Comparison of ENCODE assay signal across 8 cellular contexts in the genomic region with DNA sequence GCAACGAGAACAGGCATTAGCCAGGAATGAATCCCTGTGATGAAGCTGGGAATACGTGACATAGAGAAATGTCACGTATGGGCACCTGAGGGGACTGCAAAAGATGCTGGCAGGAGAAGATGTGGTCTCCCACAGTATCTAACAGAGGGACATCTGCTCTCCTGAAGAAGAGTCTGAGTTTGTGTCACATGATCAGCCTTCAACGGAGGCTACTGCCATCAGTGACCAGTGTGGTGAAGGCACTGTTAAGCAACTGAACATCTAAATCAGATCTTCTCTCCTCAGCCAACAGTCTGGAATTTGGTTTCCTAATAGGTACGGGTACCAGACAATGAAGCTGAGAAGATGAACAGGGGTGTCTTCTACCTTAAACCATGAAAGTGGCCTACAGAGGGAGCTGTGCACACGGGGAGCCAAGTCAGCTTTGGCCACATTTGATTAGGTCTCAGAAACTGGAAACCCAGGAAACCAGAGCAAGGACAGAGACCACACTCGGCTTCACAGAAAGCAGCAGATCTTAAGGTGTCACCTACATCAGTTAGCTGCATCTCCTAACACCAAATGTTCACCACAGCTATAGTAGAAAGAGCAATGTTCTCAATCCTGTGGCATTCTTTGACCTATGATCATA. TPM values are rescaled to one million over a fixed set of nuclear protein-coding genes. Genes with fewer than 3 reads are reported as not detected.
DNase-seq lines count a peak whose midpoint lies in the region; ATAC-seq lines count a peak whose summit lies in the region.

No MANE protein-coding gene starts in this region.

- H2AK5ac ChIP-seq in neuronal stem cell (ENCODE audit: low read depth, low read length), result no peak overlapping the region

- peaks cover 55% of the 10 kb centered on the region for H3K36me3 Mint-ChIP-seq in activated CD4-positive, alpha-beta T cell treated with anti-CD3 and anti-CD28 coated beads, Interleukin-2, amount 10 ng/mL, durations not matched to agents 24 days and 14 days (ENCODE audit: low read depth)
- H3K36me3 Mint-ChIP-seq in effector memory CD8-positive, alpha-beta T cell (ENCODE audit: insufficient read depth), result peaks cover 35% of the 10 kb centered on the region

- no peak overlapping the region for H2BK12ac ChIP-seq in neuronal stem cell (ENCODE audit: low read length)

- H3K4me3 Mint-ChIP-seq in activated CD4-positive, alpha-beta T cell treated with anti-CD3 and anti-CD28 coated beads, Interleukin-2, amount 10 ng/mL, durations not matched to agents 24 days and 14 days, result peak overlapping the region; percentile 13
- H3K4me3 Mint-ChIP-seq in effector memory CD8-positive, alpha-beta T cell, result peak overlapping the region in 1 of 2 donors; percentile 25

- no peaks in the 10 kb centered on the region for H3K27me3 ChIP-seq in neuronal stem cell (ENCODE audit: control insufficient read depth in 3 of 3, insufficient read depth in 3 of 3, low read depth in 1 of 3, low read length in 3 of 3)

- H3K27me3 Mint-ChIP-seq in activated CD4-positive, alpha-beta T cell treated with anti-CD3 and anti-CD28 coated beads, Interleukin-2, amount 10 ng/mL, durations not matched to agents 24 days and 14 days, result no peaks in the 10 kb centered on the region
- no peaks in the 10 kb centered on the region for H3K27me3 Mint-ChIP-seq in effector memory CD8-positive, alpha-beta T cell

- no peaks in the 10 kb centered on the region for H3K9me3 Mint-ChIP-seq in activated CD4-positive, alpha-beta T cell treated with anti-CD3 and anti-CD28 coated beads, Interleukin-2, amount 10 ng/mL, durations not matched to agents 24 days and 14 days
- no peaks in the 10 kb centered on the region for H3K9me3 Mint-ChIP-seq in effector memory CD8-positive, alpha-beta T cell

- peak; percentile 36 for DNase-seq in AG08395 (ENCODE audit: low spot score)
- DNase-seq in activated CD4-positive, alpha-beta T cell treated with anti-CD3 and anti-CD28 coated beads, Interleukin-2, amount 10 ng/mL, durations not matched to agents 24 days and 14 days, result peak; percentile 92
- peak; percentile 68 to 76 (median 73) for DNase-seq in effector memory CD8-positive, alpha-beta T cell
- DNase-seq in neuronal stem cell (ENCODE audit: low spot score), result peak; percentile 8
- no peak for DNase-seq in NCI-H774 (lab: John Stamatoyannopoulos, UW)

- no peak overlapping the region for H3K9ac ChIP-seq in neuronal stem cell (ENCODE audit: low read depth, low read length, poor library complexity)

- peak overlapping the region; percentile 61 for H3K27ac Mint-ChIP-seq in activated CD4-positive, alpha-beta T cell treated with anti-CD3 and anti-CD28 coated beads, Interleukin-2, amount 10 ng/mL, durations not matched to agents 24 days and 14 days
- H3K27ac Mint-ChIP-seq in effector memory CD8-positive, alpha-beta T cell, result peak overlapping the region; percentile 0 to 83

- no peak overlapping the region for H3K4ac ChIP-seq in neuronal stem cell (ENCODE audit: low read length)

- no peak overlapping the region for H3K4me3 ChIP-seq in neuronal stem cell (ENCODE audit: low read length in 2 of 2)

- no peaks in the 10 kb centered on the region for H3K79me1 ChIP-seq in neuronal stem cell (ENCODE audit: low read depth, low read length)

- no peak overlapping the region for H3K18ac ChIP-seq in neuronal stem cell (ENCODE audit: low read length)

- no peak overlapping the region for H3K23ac ChIP-seq in neuronal stem cell (ENCODE audit: low read depth, low read length, poor library complexity)

- no peaks in the 10 kb centered on the region for H3K4me1 ChIP-seq in neuronal stem cell (ENCODE audit: control insufficient read depth in 2 of 2, insufficient read depth in 1 of 2, low read depth in 1 of 2, low read length in 2 of 2)

- no peak overlapping the region for H4K91ac ChIP-seq in neuronal stem cell (ENCODE audit: low read depth, low read length, poor library complexity)

- no peaks in the 10 kb centered on the region for H3K9me3 ChIP-seq in neuronal stem cell (replicated peaks in 1 of 2; ENCODE audit: control insufficient read depth in 2 of 2, insufficient read depth in 1 of 2, low read depth in 1 of 2, low read length in 2 of 2)

- no peak overlapping the region for H2BK15ac ChIP-seq in neuronal stem cell (ENCODE audit: low read length)

- H3K4me2 ChIP-seq in neuronal stem cell (ENCODE audit: insufficient read depth, low read length, poor library complexity, severe bottlenecking), result no peak overlapping the region

- H3K36me3 ChIP-seq in neuronal stem cell (replicated peaks in 1 of 2; ENCODE audit: control insufficient read depth in 2 of 2, insufficient read depth in 2 of 2, low read length in 2 of 2), result peaks cover 29 to 97% of the 10 kb centered on the region in 2 donors

- intact Hi-C loops in activated CD4-positive, alpha-beta T cell treated with anti-CD3 and anti-CD28 coated beads, Interleukin-2, amount 10 ng/mL, durations not matched to agents 24 days and 14 days (cut with micrococcal nuclease), result loop anchor here (1.0 to 5.0 kb wide), 7 partner anchors 8 to 479 kb away; partner anchors contain the start of genes BRD7 and TENT4B

- H2BK5ac ChIP-seq in neuronal stem cell (ENCODE audit: low read length), result no peak overlapping the region

- WGBS in neuronal stem cell (ENCODE audit: extremely low coverage in 2 of 2, insufficient read length in 2 of 2, insufficient replicate concordance in 1 of 2), 2 donors, result no CpG with 5 or more reads among the region's 7 CpGs

- no peak overlapping the region for H4K8ac ChIP-seq in neuronal stem cell (ENCODE audit: low read depth, low read length)

- no peak overlapping the region for H2AFZ ChIP-seq in neuronal stem cell (ENCODE audit: low read length)

- peak; percentile 47 for ATAC-seq in GM18858 (IDR thresholded peaks at IDR 0.05; ENCODE audit: unreplicated experiment)
- peak; percentile 46 for ATAC-seq in HG03460 (IDR thresholded peaks at IDR 0.05; ENCODE audit: unreplicated experiment)
- ATAC-seq in effector memory CD8-positive, alpha-beta T cell (replicated peaks), result peak; percentile 99
- ATAC-seq in HG02610 (IDR thresholded peaks at IDR 0.05; ENCODE audit: unreplicated experiment), result no peak

- H3K27ac ChIP-seq in neuronal stem cell (replicated peaks; ENCODE audit: low read length), result no peak overlapping the region

- peaks cover 40% of the 10 kb centered on the region for H3K4me1 Mint-ChIP-seq in activated CD4-positive, alpha-beta T cell treated with anti-CD3 and anti-CD28 coated beads, Interleukin-2, amount 10 ng/mL, durations not matched to agents 24 days and 14 days
- H3K4me1 Mint-ChIP-seq in effector memory CD8-positive, alpha-beta T cell (ENCODE audit: low read depth in 2 of 2), result peaks cover 15 to 23% of the 10 kb centered on the region in 2 donors

- no peak overlapping the region for H2BK120ac ChIP-seq in neuronal stem cell (ENCODE audit: low read depth, low read length)

- H3K14ac ChIP-seq in neuronal stem cell (ENCODE audit: low read length), result no peak overlapping the region

RNA-seq across cellular contexts. Expression of gene BRD7, which starts 41.8 kb away (rescaled TPM):
- 92.7 and 98.8 TPM in 2 replicates for total RNA-seq in activated CD4-positive, alpha-beta T cell treated with anti-CD3 and anti-CD28 coated beads, Interleukin-2, amount 10 ng/mL, durations not matched to agents 24 days and 14 days
- polyA plus RNA-seq in neuronal stem cell (2013, experiment 1 of 2), result 185 TPM
- 195 TPM for polyA plus RNA-seq in neuronal stem cell (2013, experiment 2 of 2)
